In the genomic region with DNA sequence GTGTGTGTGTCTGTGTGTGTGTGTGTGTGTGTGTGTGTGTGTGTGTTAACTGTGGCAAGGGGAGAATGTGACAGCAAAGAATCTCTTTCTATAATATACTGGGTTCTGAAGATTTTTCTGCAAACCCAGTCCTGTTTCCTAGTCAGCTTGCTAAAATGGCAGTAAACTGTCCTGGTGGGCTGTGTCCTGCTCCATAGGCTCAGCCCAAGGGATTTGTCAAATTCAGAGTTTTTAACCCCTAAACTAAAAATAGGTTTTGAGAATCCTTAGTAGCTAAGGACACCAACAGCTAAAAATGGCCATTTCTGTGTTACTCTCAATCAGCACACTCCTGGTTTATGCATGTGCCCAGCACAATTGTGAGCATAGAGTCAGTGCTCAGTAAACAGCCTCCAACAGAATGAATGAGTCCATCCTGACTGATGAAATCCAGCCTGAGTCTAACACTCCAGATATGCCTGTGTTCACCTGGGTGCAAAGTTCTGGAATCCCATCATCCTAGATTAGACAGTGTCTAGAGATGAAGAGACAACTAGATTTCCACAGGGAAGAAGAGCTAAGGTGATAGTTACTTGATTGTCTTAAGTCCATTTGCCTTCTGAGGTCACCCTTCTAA, we compare ENCODE assay signal across 26 cellular contexts.
"Had no signal": no experiment of that assay in that cellular context is flagged by ENCODE, and none has a peak within 500 bp of the region (broad histone marks: within the 10 kb centered on the region; RNA-seq: fewer than 3 reads in every experiment).

No MANE protein-coding gene starts in this region.

- H3K4me2 ChIP-seq: hepatocyte had no signal

- H3K27me3 Mint-ChIP-seq: naive B cell had no signal

- H3K27ac Mint-ChIP-seq: immature natural killer cell, mesothelial cell of epicardium, naive B cell had no signal

- H3K36me3 Mint-ChIP-seq: immature natural killer cell, mesothelial cell of epicardium, naive B cell had no signal

- H3K27ac ChIP-seq: coronary artery, dorsolateral prefrontal cortex, esophagus muscularis mucosa, foreskin keratinocyte, gastroesophageal sphincter, heart left ventricle, hepatocyte, left lung, lower lobe of right lung had no signal

- H3K27me3 ChIP-seq: esophagus muscularis mucosa, foreskin keratinocyte, gastroesophageal sphincter, heart left ventricle, hepatocyte, left lung had no signal

- DNase-seq: dermis blood vessel endothelial cell; dorsolateral prefrontal cortex; effector CD4-positive, alpha-beta T cell; effector memory CD4-positive, alpha-beta T cell; foreskin keratinocyte; heart left ventricle; hypothalamus; immature natural killer cell; islet precursor cell; kidney; kidney glomerular epithelial cell; left colon; left lung; left ventricle myocardium superior; lower lobe of right lung; mesenchymal stem cell; mucosa of descending colon; naive B cell had no signal

- H3K4me3 Mint-ChIP-seq: immature natural killer cell, mesothelial cell of epicardium, naive B cell had no signal

- H3K4me1 ChIP-seq: esophagus muscularis mucosa, foreskin keratinocyte, gastroesophageal sphincter, heart left ventricle, left lung, lower lobe of right lung had no signal

- H3K9me3 ChIP-seq: esophagus muscularis mucosa, heart left ventricle, left lung, lower lobe of right lung, mucosa of descending colon had no signal

- H2AFZ ChIP-seq: hepatocyte had no signal

- FAIRE-seq: colon, endothelial cell of umbilical vein, frontal cortex, kidney had no signal

- H3K79me2 ChIP-seq: hepatocyte had no signal

- H3K4me3 ChIP-seq: coronary artery, dorsolateral prefrontal cortex, esophagus muscularis mucosa, gastroesophageal sphincter, heart left ventricle, hepatocyte, left lung, lower lobe of right lung, mucosa of descending colon had no signal

- H3K36me3 ChIP-seq: esophagus muscularis mucosa, gastroesophageal sphincter, heart left ventricle, left lung, lower lobe of right lung had no signal

- H3K4me1 Mint-ChIP-seq: immature natural killer cell, mesothelial cell of epicardium, naive B cell had no signal

- ATAC-seq: foreskin keratinocyte, gastroesophageal sphincter, heart left ventricle, left colon, left lung, left ventricle myocardium superior, lower lobe of right lung, mucosa of descending colon had no signal
